In genomic region chr6:11644071-11644470, GRCh38 we compare ENCODE assay signal across 27 cellular contexts.
"Had no signal": no experiment of that assay in that cellular context is flagged by ENCODE, and none has a peak within 500 bp of the region (broad histone marks: within the 10 kb centered on the region; RNA-seq: fewer than 3 reads in every experiment).

No MANE protein-coding gene starts in this region.

- FAIRE-seq: islet of Langerhans, keratinocyte had no signal

- H3K9me3 ChIP-seq: gastrocnemius medialis, left lung, lower lobe of right lung had no signal

- H3K27ac Mint-ChIP-seq: mesothelial cell of epicardium; naive B cell; naive thymus-derived CD8-positive, alpha-beta T cell had no signal

- H3K4me1 ChIP-seq: esophagus squamous epithelium, gastrocnemius medialis, heart right ventricle, left lung, lower lobe of right lung had no signal

- H3K36me3 ChIP-seq: esophagus squamous epithelium, gastrocnemius medialis, heart right ventricle, left lung, lower lobe of right lung had no signal

- H3K4me3 Mint-ChIP-seq: mesothelial cell of epicardium; naive B cell; naive thymus-derived CD8-positive, alpha-beta T cell had no signal

- H3K27ac ChIP-seq: coronary artery, dorsolateral prefrontal cortex, epithelial cell of prostate, esophagus squamous epithelium, gastrocnemius medialis, heart right ventricle, left lung, lower lobe of right lung had no signal

- H3K4me1 Mint-ChIP-seq: naive B cell; naive thymus-derived CD8-positive, alpha-beta T cell had no signal

- H3K4me3 ChIP-seq: coronary artery, dorsolateral prefrontal cortex, esophagus squamous epithelium, gastrocnemius medialis, heart right ventricle, left lung, lower lobe of right lung, mucosa of descending colon had no signal

- H3K27me3 ChIP-seq: esophagus squamous epithelium, gastrocnemius medialis, heart right ventricle, left lung had no signal

- ATAC-seq: esophagus mucosa; gastrocnemius medialis; heart right ventricle; left cardiac atrium; left lung; left ventricle myocardium superior; lower lobe of right lung; mucosa of descending colon; naive thymus-derived CD8-positive, alpha-beta T cell had no signal

- DNase-seq: dermis blood vessel endothelial cell; dorsolateral prefrontal cortex; effector CD4-positive, alpha-beta T cell; effector memory CD4-positive, alpha-beta T cell; erythroblast; esophagus squamous epithelium; foreskin fibroblast; foreskin melanocyte; gastrocnemius medialis; glutamatergic neuron; head of caudate nucleus; heart right ventricle; hippocampal formation; left cardiac atrium; left lung; left ventricle myocardium superior; lower lobe of right lung; mesenchymal stem cell; mucosa of descending colon; naive B cell; naive thymus-derived CD8-positive, alpha-beta T cell had no signal
